ENCODE assay signal across 8 cellular contexts in genomic region chr2:160332318-160332717, GRCh38.
A peak's percentile ranks its signal among the peaks of the same experiment; 100 is the strongest.
DNase-seq lines count a peak whose midpoint lies in the region; ATAC-seq and TF ChIP-seq lines count a peak whose summit lies in the region.

No MANE protein-coding gene starts in this region.

- H3K4me1 Mint-ChIP-seq in CD14-positive monocyte: peaks cover 23% of the 10 kb centered on the region
- peaks cover 85% of the 10 kb centered on the region for H3K4me1 Mint-ChIP-seq in activated naive CD8-positive, alpha-beta T cell treated with anti-CD3 and anti-CD28 coated beads for 36 hours

- peaks cover 10 to 20% of the 10 kb centered on the region in 2 donors for H3K36me3 Mint-ChIP-seq in CD14-positive monocyte
- H3K36me3 Mint-ChIP-seq in activated naive CD8-positive, alpha-beta T cell treated with anti-CD3 and anti-CD28 coated beads for 36 hours: peaks cover 19% of the 10 kb centered on the region

- no peak for TF ChIP-seq POLR2A in uterus (IDR thresholded peaks at IDR 0.05)

- H3K27me3 ChIP-seq in ascending aorta: no peaks in the 10 kb centered on the region
- no peaks in the 10 kb centered on the region for H3K27me3 ChIP-seq in uterus

- H3K4me3 Mint-ChIP-seq in CD14-positive monocyte: no peak overlapping the region
- no peak overlapping the region for H3K4me3 Mint-ChIP-seq in activated naive CD8-positive, alpha-beta T cell treated with anti-CD3 and anti-CD28 coated beads for 36 hours

- H3K27me3 Mint-ChIP-seq in CD14-positive monocyte (ENCODE audit: low read depth in 3 of 3): no peaks in the 10 kb centered on the region
- no peaks in the 10 kb centered on the region for H3K27me3 Mint-ChIP-seq in activated naive CD8-positive, alpha-beta T cell treated with anti-CD3 and anti-CD28 coated beads for 36 hours

- peak overlapping the region in 3 of 7 donors; percentile 57 to 66 (median 63) for H3K27ac Mint-ChIP-seq in CD14-positive monocyte
- peak overlapping the region; percentile 67 for H3K27ac Mint-ChIP-seq in activated naive CD8-positive, alpha-beta T cell treated with anti-CD3 and anti-CD28 coated beads for 36 hours

- TF ChIP-seq CTCF in CD14-positive monocyte (IDR thresholded peaks at IDR 0.05): peak; percentile 34
- TF ChIP-seq CTCF in ascending aorta (IDR thresholded peaks at IDR 0.05): no peak
- no peak for TF ChIP-seq CTCF in uterus (IDR thresholded peaks at IDR 0.05)

- H3K4me1 ChIP-seq in ascending aorta (peaks cover 3 to 36% of the 10 kb centered on the region in 2 donors), uterus (no peaks in the 10 kb centered on the region)

- H3K4me3 ChIP-seq in Jurkat, Clone E6-1 (ENCODE audit: low read length): no peak overlapping the region
- no peak overlapping the region for H3K4me3 ChIP-seq in ascending aorta
- H3K4me3 ChIP-seq in uterus: no peak overlapping the region

- intact Hi-C loops in CD14-positive monocyte (cut with micrococcal nuclease) (no loop called here), ascending aorta (cut with DNase I) (loop anchor here (5.0 kb wide), 1 partner anchor 160 kb away; the partner anchor contains the start of gene RBMS1), uterus (cut with DNase I; ENCODE audit: low total_unique reads) (no loop called here)

- peak; percentile 47 for DNase-seq in CD14-positive monocyte (ENCODE audit: low spot score)
- peak; percentile 67 for DNase-seq in Jurkat, Clone E6-1 (ENCODE audit: low read depth, low spot score)
- no peak for DNase-seq in activated naive CD8-positive, alpha-beta T cell treated with anti-CD3 and anti-CD28 coated beads for 36 hours
- peak; percentile 43 for DNase-seq in left kidney (ENCODE audit: low read depth, low spot score)
- no peak for DNase-seq in ascending aorta (ENCODE audit: low spot score in 2 of 2)
- DNase-seq in uterus: no peak
- no peak for DNase-seq in activated CD4-positive, alpha-beta T cell treated with anti-CD3 and anti-CD28 coated beads, Interleukin-2, amount 50 U/mL, for 4 hours

- ATAC-seq in GM21737 (IDR thresholded peaks at IDR 0.05; ENCODE audit: unreplicated experiment): no peak

- no peaks in the 10 kb centered on the region for H3K36me3 ChIP-seq in ascending aorta
- H3K36me3 ChIP-seq in uterus: no peaks in the 10 kb centered on the region

- no peaks in the 10 kb centered on the region for H3K9me3 Mint-ChIP-seq in CD14-positive monocyte
- H3K9me3 Mint-ChIP-seq in activated naive CD8-positive, alpha-beta T cell treated with anti-CD3 and anti-CD28 coated beads for 36 hours: no peaks in the 10 kb centered on the region

- H3K9me3 ChIP-seq in ascending aorta: no peaks in the 10 kb centered on the region
- H3K9me3 ChIP-seq in uterus: no peaks in the 10 kb centered on the region

- H3K27ac ChIP-seq in ascending aorta (no peak overlapping the region), uterus (no peak overlapping the region)

Comparison
In these comparisons a context has a peak if more than half of its experiments do, and no peak if none do; other contexts are left out.
1. DNase-seq: peak in CD14-positive monocyte (single experiment), Jurkat, Clone E6-1 (single experiment) and left kidney (single experiment); none in activated naive CD8-positive, alpha-beta T cell treated with anti-CD3 and anti-CD28 coated beads for 36 hours (single experiment), ascending aorta (0 of 2), uterus (0 of 2) and activated CD4-positive, alpha-beta T cell treated with anti-CD3 and anti-CD28 coated beads, Interleukin-2, amount 50 U/mL, for 4 hours (0 of 2).